ENCODE assay signal across 8 cellular contexts in genomic region chr9:133715866-133716563, GRCh38. TPM values are rescaled to one million over a fixed set of nuclear protein-coding genes. Genes with fewer than 3 reads are reported as not detected.
DNase-seq lines count a peak whose midpoint lies in the region; ATAC-seq and TF ChIP-seq lines count a peak whose summit lies in the region.

No MANE protein-coding gene starts in this region.

- H3K27me3 Mint-ChIP-seq in Caco-2 (ENCODE audit: insufficient read depth, unreplicated experiment): peaks cover 3% of the 10 kb centered on the region
- H3K27me3 Mint-ChIP-seq in activated naive CD8-positive, alpha-beta T cell treated with anti-CD3 and anti-CD28 coated beads for 36 hours: peaks cover 3% of the 10 kb centered on the region

- POLR2A ChIA-PET in Caco-2 (lab: Charles Lee): no interaction called here

- H3K9me3 Mint-ChIP-seq in Caco-2 (ENCODE audit: unreplicated experiment): no peaks in the 10 kb centered on the region
- peaks cover 2% of the 10 kb centered on the region for H3K9me3 Mint-ChIP-seq in activated naive CD8-positive, alpha-beta T cell treated with anti-CD3 and anti-CD28 coated beads for 36 hours

- no peaks in the 10 kb centered on the region for H3K36me3 ChIP-seq in Caco-2 (ENCODE audit: control insufficient read depth, insufficient read depth, low read length)

- no peak overlapping the region for H3K4me3 Mint-ChIP-seq in Caco-2 (ENCODE audit: unreplicated experiment)
- H3K4me3 Mint-ChIP-seq in activated naive CD8-positive, alpha-beta T cell treated with anti-CD3 and anti-CD28 coated beads for 36 hours: no peak overlapping the region

- no peaks in the 10 kb centered on the region for H3K36me3 Mint-ChIP-seq in Caco-2 (ENCODE audit: insufficient read depth, unreplicated experiment)
- H3K36me3 Mint-ChIP-seq in activated naive CD8-positive, alpha-beta T cell treated with anti-CD3 and anti-CD28 coated beads for 36 hours: no peaks in the 10 kb centered on the region

- no peaks in the 10 kb centered on the region for H3K9me3 ChIP-seq in Caco-2

- H3K4me3 ChIP-seq in Caco-2 (ENCODE audit: low read depth, low read length): no peak overlapping the region
- no peak overlapping the region for H3K4me3 ChIP-seq in NB4 (ENCODE audit: low read depth, low read length)

- BruUV-seq in Caco-2 (replicated peaks; lab: Mats Ljungman, UMichigan): no TSS peak

- intact Hi-C loops in Caco-2 (cut with micrococcal nuclease; ENCODE audit: unreplicated experiment): loop anchor here (2.0 kb wide), 1 partner anchor 25 kb away; no protein-coding TSS in a partner anchor

- DNase-seq in Caco-2 (peak; percentile 39 to 51), NB4 (ENCODE audit: low read depth) (peak; percentile 68), myocyte (ENCODE audit: low read depth) (peak; percentile 77), RKO (ENCODE audit: low spot score) (no peak)
- DNase-seq in activated naive CD8-positive, alpha-beta T cell treated with anti-CD3 and anti-CD28 coated beads for 36 hours: peak; percentile 32

- no peaks in the 10 kb centered on the region for H3K27me3 ChIP-seq in Caco-2 (replicated peaks; ENCODE audit: control insufficient read depth, insufficient read depth, low read length)

- CTCF ChIA-PET in Caco-2 (lab: Charles Lee): no interaction called here

- ATAC-seq in HG03469 (IDR thresholded peaks at IDR 0.05; ENCODE audit: unreplicated experiment): no peak
- no peak for ATAC-seq in HG02885 (IDR thresholded peaks at IDR 0.05; ENCODE audit: poor library complexity, unreplicated experiment)
- ATAC-seq in GM21737 (IDR thresholded peaks at IDR 0.05; ENCODE audit: unreplicated experiment): no peak

- no peak for TF ChIP-seq POLR2A in NB4 (IDR thresholded peaks at IDR 0.05; ENCODE audit: extremely low read depth, insufficient read length)

- TF ChIP-seq CTCF in Caco-2 (IDR thresholded peaks at IDR 0.05; ENCODE audit: insufficient read depth in 1 of 2, low read depth in 1 of 2, low read length in 1 of 2, severe bottlenecking in 1 of 2, unreplicated experiment in 1 of 2) (peak; percentile 54 to 59), NB4 (IDR thresholded peaks at IDR 0.05; ENCODE audit: low read depth, low read length) (peak; percentile 60)

- peaks cover 7% of the 10 kb centered on the region for H3K4me1 Mint-ChIP-seq in Caco-2 (ENCODE audit: low read depth, unreplicated experiment)
- peaks cover 6% of the 10 kb centered on the region for H3K4me1 Mint-ChIP-seq in activated naive CD8-positive, alpha-beta T cell treated with anti-CD3 and anti-CD28 coated beads for 36 hours

- no peak overlapping the region for H3K27ac Mint-ChIP-seq in Caco-2 (ENCODE audit: unreplicated experiment)
- no peak overlapping the region for H3K27ac Mint-ChIP-seq in activated naive CD8-positive, alpha-beta T cell treated with anti-CD3 and anti-CD28 coated beads for 36 hours

- peaks cover 25% of the 10 kb centered on the region for H3K4me1 ChIP-seq in Caco-2

RNA-seq across cellular contexts. Expression of gene SARDH, which starts 22.1 kb away (rescaled TPM):
- total RNA-seq in Caco-2 (2022) (0.36 and 0.37 TPM in 2 replicates), myocyte (55.6 and 70.3 TPM in 2 replicates)
- 1 to 10 TPM; 2.3 to 2.7 TPM for total RNA-seq in activated naive CD8-positive, alpha-beta T cell treated with anti-CD3 and anti-CD28 coated beads for 36 hours
- 27.4 TPM for polyA plus RNA-seq in myocyte (2012)

Comparison
In these comparisons a context has a peak if more than half of its experiments do, and no peak if none do; other contexts are left out.
1. RNA of gene SARDH, which starts 22.1 kb away (total RNA-seq): 55.6 to 70.3 TPM in myocyte; 2.3 to 2.7 TPM in activated naive CD8-positive, alpha-beta T cell treated with anti-CD3 and anti-CD28 coated beads for 36 hours and 0.36 to 0.37 TPM in Caco-2; every median in the first group is over 10 times any median in the second.